ENCODE assay signal across 8 cellular contexts in the genomic region with DNA sequence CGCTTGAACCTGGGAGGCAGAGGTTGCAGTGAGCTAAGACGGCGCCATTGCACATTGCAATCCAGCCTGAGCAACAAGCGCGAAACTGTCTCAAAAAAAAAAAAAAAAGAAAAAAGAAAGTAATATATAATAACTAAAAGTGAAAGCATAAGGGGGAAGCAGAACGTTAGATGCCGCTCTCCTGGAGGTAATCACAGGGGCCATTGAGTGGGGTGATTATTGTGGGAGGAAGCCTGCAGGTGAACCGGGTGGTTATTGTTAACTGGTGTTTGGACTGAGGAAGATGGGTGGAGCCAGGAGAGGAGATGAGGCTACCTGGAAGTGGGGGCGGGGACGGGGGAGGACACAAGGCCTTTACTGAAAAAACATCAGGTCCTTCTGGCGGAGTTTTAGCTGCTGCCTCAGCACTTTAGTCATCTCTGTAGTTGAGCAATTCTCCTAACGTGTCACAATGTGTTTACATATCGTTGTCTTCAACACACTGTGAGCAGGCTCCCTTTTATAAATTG. TPM values are rescaled to one million over a fixed set of nuclear protein-coding genes. Genes with fewer than 3 reads are reported as not detected.
A peak's percentile ranks its signal among the peaks of the same experiment; 100 is the strongest.
DNase-seq lines count a peak whose midpoint lies in the region; ATAC-seq and TF ChIP-seq lines count a peak whose summit lies in the region.

No MANE protein-coding gene starts in this region.

- no peak for TF ChIP-seq CTCF in type B pancreatic cell (conservative IDR thresholded peaks at IDR 0.05)

- peaks cover 29% of the 10 kb centered on the region for H3K4me1 Mint-ChIP-seq in type B pancreatic cell (ENCODE audit: unreplicated experiment)

- H3K9me3 ChIP-seq in SJCRH30 (replicated peaks): no peaks in the 10 kb centered on the region

- H3K36me3 ChIP-seq in SJCRH30: no peaks in the 10 kb centered on the region

- no peaks in the 10 kb centered on the region for H3K4me1 ChIP-seq in SJCRH30

- no peaks in the 10 kb centered on the region for H3K36me3 Mint-ChIP-seq in type B pancreatic cell

- peak overlapping the region; percentile 70 for H3K4me3 Mint-ChIP-seq in type B pancreatic cell

- no peaks in the 10 kb centered on the region for H3K27me3 ChIP-seq in SJCRH30

- H3K27me3 Mint-ChIP-seq in type B pancreatic cell: peaks cover 6% of the 10 kb centered on the region

- H3K27ac ChIP-seq in SJCRH30: no peak overlapping the region

- H3K9me3 Mint-ChIP-seq in type B pancreatic cell: peaks cover 4% of the 10 kb centered on the region

- peak overlapping the region; percentile 93 for H3K27ac Mint-ChIP-seq in type B pancreatic cell

- H3K4me3 ChIP-seq in SJCRH30: no peak overlapping the region

- peak; percentile 60 for ATAC-seq in GM21526 (IDR thresholded peaks at IDR 0.05; ENCODE audit: low FRiP score, unreplicated experiment)

- peak; percentile 73 for DNase-seq in COLO668 (lab: John Stamatoyannopoulos, UW; ENCODE audit: unreplicated experiment)
- peak; percentile 3 to 87 (median 73) for DNase-seq in NCI-H1417 (lab: John Stamatoyannopoulos, UW)
- peak; percentile 20 for DNase-seq in activated T-cell treated with anti-CD3 and anti-CD28 coated beads for 1 hour (ENCODE audit: low read depth)
- DNase-seq in kidney tubule cell (ENCODE audit: low spot score): peak; percentile 62
- no peak for DNase-seq in type B pancreatic cell (ENCODE audit: extremely low spot score, unreplicated experiment)
- no peak for DNase-seq in SJCRH30
- no peak for DNase-seq in hepatic stellate cell (ENCODE audit: low spot score)

RNA-seq across cellular contexts. Expression of a gene that starts 5.3 kb away (rescaled TPM):
- 85.2 and 187 TPM in 2 replicates for total RNA-seq in type B pancreatic cell (ENCODE audit: low replicate concordance)
- total RNA-seq in SJCRH30 (2014; rRNA removed; shearing (Covaris generic)): 13.8 and 14.3 TPM in 2 replicates

Comparison
In these comparisons a context has a peak if more than half of its experiments do, and no peak if none do; other contexts are left out.
1. DNase-seq: peak in COLO668 (single experiment), NCI-H1417 (3 of 3), activated T-cell treated with anti-CD3 and anti-CD28 coated beads for 1 hour (single experiment) and kidney tubule cell (single experiment); none in type B pancreatic cell (single experiment), SJCRH30 (0 of 2) and hepatic stellate cell (single experiment).